Comparison of ENCODE assay signal across 19 cellular contexts in the genomic region with DNA sequence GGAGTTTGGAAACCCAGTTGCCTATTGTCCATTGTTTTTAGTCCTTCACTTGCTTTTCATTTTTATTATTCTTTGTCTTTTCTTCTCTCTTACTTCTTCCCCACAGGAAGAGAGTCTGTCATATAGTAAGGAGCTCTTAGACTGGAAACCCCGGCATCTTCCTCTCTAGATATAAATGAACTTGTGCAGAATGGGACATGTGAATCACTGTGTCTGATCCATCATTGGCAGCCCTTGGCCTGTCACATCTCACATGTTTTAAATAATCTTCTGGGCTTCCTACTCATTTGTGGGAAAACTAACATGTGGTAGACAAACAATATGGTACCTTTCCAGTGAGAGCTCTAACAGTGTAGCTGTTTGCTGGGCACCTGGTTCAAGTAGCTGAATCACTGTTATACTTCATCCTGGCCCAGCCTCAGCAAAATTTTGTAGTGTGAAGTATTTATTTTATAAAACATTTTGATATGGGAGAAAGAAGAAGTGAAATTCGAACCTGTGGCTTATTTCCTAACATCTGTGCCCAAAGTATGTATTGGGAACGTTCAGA.
DNase-seq lines count a peak whose midpoint lies in the region; ATAC-seq and TF ChIP-seq lines count a peak whose summit lies in the region.
"Had no signal": no experiment of that assay in that cellular context is flagged by ENCODE, and none has a peak within 500 bp of the region (broad histone marks: within the 10 kb centered on the region; RNA-seq: fewer than 3 reads in every experiment).

No MANE protein-coding gene starts in this region.

- no peak for ATAC-seq in HG03571 (IDR thresholded peaks at IDR 0.05; ENCODE audit: unreplicated experiment)
- ATAC-seq: activated CD8-positive, alpha-beta T cell treated with anti-CD3 and anti-CD28 coated beads, Interleukin-2, amount 10 ng/mL, durations not matched to agents 7 days and 5 days; HCT116; naive thymus-derived CD8-positive, alpha-beta T cell had no signal

- H3K4me3 ChIP-seq in AG10803 (ENCODE audit: low read length): no peak overlapping the region
- H3K4me3 ChIP-seq in DOHH2 (ENCODE audit: low read length): peak overlapping the region; percentile 33
- H3K4me3 ChIP-seq in fibroblast of mammary gland (ENCODE audit: control insufficient read depth, low read depth, low read length): no peak overlapping the region
- H3K4me3 ChIP-seq: coronary artery, ovary, right lobe of liver, uterus had no signal

- no peaks in the 10 kb centered on the region for H3K9me2 ChIP-seq in DOHH2 (replicated peaks; ENCODE audit: control insufficient read depth, low read length)

- H3K4me1 ChIP-seq in DOHH2 (ENCODE audit: control insufficient read depth, low read length): peaks cover 36% of the 10 kb centered on the region
- H3K4me1 ChIP-seq: right lobe of liver, uterus had no signal

- H3K9me3 ChIP-seq in DOHH2 (ENCODE audit: control insufficient read depth, insufficient read depth, low read length): no peaks in the 10 kb centered on the region
- H3K9me3 ChIP-seq: ovary, right lobe of liver, uterus had no signal

- DNase-seq in AG10803 (ENCODE audit: low read depth) (peak; percentile 8), RPMI8226 (peak; percentile 46), fibroblast of mammary gland (ENCODE audit: low read depth) (peak; percentile 59), SW 1271 (lab: John Stamatoyannopoulos, UW) (no peak), NOMO-1 treated with DMSO at 0.1 percent for 48 hours (lab: John Stamatoyannopoulos, UW; ENCODE audit: unreplicated experiment) (no peak), hypothalamus (lab: John Stamatoyannopoulos, UW) (no peak)
- DNase-seq: activated CD8-positive, alpha-beta T cell treated with anti-CD3 and anti-CD28 coated beads, Interleukin-2, amount 10 ng/mL, durations not matched to agents 7 days and 5 days; activated T-cell treated with anti-CD3 and anti-CD28 coated beads, Interleukin-2, amount 50 U/mL, for 48 hours; Karpas-422; naive thymus-derived CD8-positive, alpha-beta T cell; NCI-H1105 treated with DMSO at 0.1 percent for 48 hours; NCI-H524; ovary; right lobe of liver; uterus had no signal

- H4K20me1 ChIP-seq in DOHH2 (ENCODE audit: control insufficient read depth, insufficient read depth, low read depth, low read length): no peaks in the 10 kb centered on the region; the same call in 1 of the 2 replicates

- peak overlapping the region; percentile 58 for H3K4me2 ChIP-seq in DOHH2 (ENCODE audit: low read length)

- no peaks in the 10 kb centered on the region for H3K27me3 ChIP-seq in DOHH2 (ENCODE audit: control insufficient read depth, low read length)
- H3K27me3 ChIP-seq: ovary, right lobe of liver, uterus had no signal

- peaks cover 9% of the 10 kb centered on the region for H3K36me3 ChIP-seq in DOHH2 (ENCODE audit: control insufficient read depth, low read length)
- H3K36me3 ChIP-seq: ovary, right lobe of liver, uterus had no signal

- peak overlapping the region; percentile 29; the same call in 1 of the 2 replicates for H3K27ac ChIP-seq in DOHH2 (ENCODE audit: low read depth, low read length)
- H3K27ac ChIP-seq: ovary, right lobe of liver, uterus had no signal

- H3K79me2 ChIP-seq in DOHH2 (ENCODE audit: control insufficient read depth, low read length): peaks cover 35% of the 10 kb centered on the region

- TF ChIP-seq CTCF in AG10803 (conservative IDR thresholded peaks at IDR 0.05; ENCODE audit: low read length) (no peak), DOHH2 (IDR thresholded peaks at IDR 0.05; ENCODE audit: low read depth, low read length, poor library complexity, severe bottlenecking) (no peak), fibroblast of mammary gland (conservative IDR thresholded peaks at IDR 0.05; ENCODE audit: control insufficient read depth, insufficient read depth, low read depth, low read length) (no peak)

- H3F3A ChIP-seq in DOHH2 (ENCODE audit: control insufficient read depth, insufficient read depth): peaks cover 6% of the 10 kb centered on the region

Comparison
In these comparisons a context has a peak if more than half of its experiments do, and no peak if none do; other contexts are left out.
1. DNase-seq: peak in AG10803 (single experiment), RPMI8226 (single experiment) and fibroblast of mammary gland (single experiment); none in SW 1271 (0 of 2), NOMO-1 treated with DMSO at 0.1 percent for 48 hours (single experiment) and hypothalamus (0 of 51).